8 cellular contexts compared by ENCODE assay signal in the genomic region with DNA sequence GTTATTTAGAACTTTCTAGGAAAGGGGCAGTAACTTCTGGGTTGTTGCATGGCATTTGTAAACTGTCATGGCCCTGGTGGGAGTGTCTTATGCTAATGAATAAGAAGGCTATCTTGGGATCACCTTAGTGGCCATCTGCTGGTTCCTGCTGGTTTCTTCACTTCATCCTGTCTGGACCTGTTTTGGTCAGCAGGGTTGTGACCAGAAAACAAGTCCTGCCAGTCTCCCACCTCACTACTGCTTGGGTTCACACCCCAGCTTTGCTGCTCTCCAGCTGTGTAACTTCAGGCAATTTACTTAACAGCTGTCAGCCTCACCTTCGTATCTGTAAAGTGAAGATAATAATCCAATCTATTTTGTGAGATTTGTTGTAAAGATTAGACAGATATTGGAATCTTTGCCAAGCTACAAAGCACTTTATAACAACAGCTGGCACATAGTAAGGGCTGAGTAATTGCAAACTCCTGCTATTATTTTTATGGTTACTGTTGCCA.
A peak's percentile ranks its signal among the peaks of the same experiment; 100 is the strongest.
DNase-seq lines count a peak whose midpoint lies in the region; ATAC-seq, FAIRE-seq and TF ChIP-seq lines count a peak whose summit lies in the region.
"Not testable (repeated sequence)": the region's sequence is repeated elsewhere in the genome, so short reads cannot be mapped to it uniquely, and the experiment has no call there.

No MANE protein-coding gene starts in this region.

- not testable (repeated sequence) for H3K27ac Mint-ChIP-seq in H9
- H3K27ac Mint-ChIP-seq in glutamatergic neuron (ENCODE audit: unreplicated experiment), result peak overlapping the region; percentile 68

- not testable (repeated sequence) for H3K4ac ChIP-seq in H9 (ENCODE audit: low read depth, low read length); trophoblast cell (ENCODE audit: low read depth, low read length)

- not testable (repeated sequence) for H2AFZ ChIP-seq in H9 (ENCODE audit: low read length); trophoblast cell (ENCODE audit: insufficient read depth, low read length, poor library complexity)

- no CpG with 5 or more reads among the region's 1 CpG for WGBS in H9 (ENCODE audit: extremely low coverage, insufficient read length, low lambda C conversion rate)
- WGBS in trophoblast cell (ENCODE audit: extremely low coverage, insufficient coverage, insufficient read length), result no CpG with 5 or more reads among the region's 1 CpG

- not testable (repeated sequence) for H4K91ac ChIP-seq in H9 (ENCODE audit: insufficient read length, low read depth, low read length); trophoblast cell (ENCODE audit: low read depth, low read length)

- H3K14ac ChIP-seq in H9 (ENCODE audit: insufficient read depth, low read length); trophoblast cell (ENCODE audit: low read length): not testable (repeated sequence)

- H3K4me2 ChIP-seq in H9 (ENCODE audit: insufficient read depth, insufficient read length, low read length); trophoblast cell (ENCODE audit: low read length): not testable (repeated sequence)

- H2BK20ac ChIP-seq in H9 (ENCODE audit: low read depth, low read length, poor library complexity, severe bottlenecking), result not testable (repeated sequence)

- DNase-seq in COR-L47 (lab: John Stamatoyannopoulos, UW), result peak; percentile 73
- DNase-seq in H9, result peak; percentile 36
- peak; percentile 2 to 61 for DNase-seq in NCI-H2081 (lab: John Stamatoyannopoulos, UW)
- DNase-seq in NCI-H774 (lab: John Stamatoyannopoulos, UW), result peak; percentile 13
- DNase-seq in RWPE2 (ENCODE audit: low spot score); glutamatergic neuron: not testable (repeated sequence)
- peak; percentile 54 for DNase-seq in bronchial epithelial cell (ENCODE audit: low read depth)
- DNase-seq in trophoblast cell, result peak; percentile 48 to 49

- not testable (repeated sequence) for H3K27me3 ChIP-seq in H9 (ENCODE audit: insufficient read depth, low read length); RWPE2 (ENCODE audit: insufficient read depth, poor library complexity, severe bottlenecking); bronchial epithelial cell (ENCODE audit: control insufficient read depth, insufficient read depth, low read length); trophoblast cell (ENCODE audit: insufficient read depth, low read length)

- not testable (repeated sequence) for H3K56ac ChIP-seq in H9 (ENCODE audit: insufficient read length, low read depth, low read length)

- TF ChIP-seq CTCF in H9 (conservative IDR thresholded peaks at IDR 0.05); RWPE2 (IDR thresholded peaks at IDR 0.05; ENCODE audit: poor library complexity, severe bottlenecking); bronchial epithelial cell (IDR thresholded peaks at IDR 0.05; ENCODE audit: insufficient read depth, low read length, severe bottlenecking); glutamatergic neuron (IDR thresholded peaks at IDR 0.05; ENCODE audit: partially characterized antibody, unreplicated experiment): not testable (repeated sequence)

- H2BK5ac ChIP-seq in H9 (ENCODE audit: insufficient read length, low read length); trophoblast cell (ENCODE audit: low read depth, low read length, poor library complexity): not testable (repeated sequence)

- H4K12ac ChIP-seq in trophoblast cell (ENCODE audit: low read depth, low read length), result not testable (repeated sequence)

- H3K36me3 ChIP-seq in RWPE2 (ENCODE audit: low read depth); bronchial epithelial cell (ENCODE audit: control insufficient read depth, insufficient read depth, low read length); trophoblast cell (ENCODE audit: control insufficient read depth in 1 of 2, insufficient read depth in 2 of 2, low read length in 2 of 2): not testable (repeated sequence)

- not testable (repeated sequence) for H3K27ac ChIP-seq in H9 (ENCODE audit: insufficient read length, low read depth, low read length); RWPE2 (ENCODE audit: poor library complexity, severe bottlenecking); trophoblast cell (ENCODE audit: low read depth, low read length)

- not testable (repeated sequence) for H3K9me3 Mint-ChIP-seq in H9; glutamatergic neuron (ENCODE audit: unreplicated experiment)

- not testable (repeated sequence) for H3K9ac ChIP-seq in H9 (ENCODE audit: extremely low read depth, insufficient read length, low read length); trophoblast cell (ENCODE audit: low read length)

- not testable (repeated sequence) for H3K9me3 ChIP-seq in H9 (ENCODE audit: control insufficient read depth, low read depth, low read length); RWPE2 (ENCODE audit: severe bottlenecking); trophoblast cell (ENCODE audit: insufficient read depth, low read depth, low read length)

- not testable (repeated sequence) for H2BK12ac ChIP-seq in H9 (ENCODE audit: insufficient read length, low read depth, low read length); trophoblast cell (ENCODE audit: low read length)

- not testable (repeated sequence) for H3K4me1 ChIP-seq in H9 (ENCODE audit: insufficient read depth, low read length); trophoblast cell (ENCODE audit: control insufficient read depth in 1 of 2, insufficient read depth in 2 of 2, low read length in 2 of 2)
- H3K4me1 ChIP-seq in RWPE2 (ENCODE audit: insufficient read depth, poor library complexity, severe bottlenecking), result peaks cover 16% of the 10 kb centered on the region

- not testable (repeated sequence) for H3K4me1 Mint-ChIP-seq in H9; glutamatergic neuron (ENCODE audit: low read depth, unreplicated experiment)

- FAIRE-seq in bronchial epithelial cell (lab: Jason Lieb, UNC), result not testable (repeated sequence)

- not testable (repeated sequence) for H3K4me3 Mint-ChIP-seq in H9; glutamatergic neuron (ENCODE audit: unreplicated experiment)

- not testable (repeated sequence) for H3K27me3 Mint-ChIP-seq in H9 (ENCODE audit: low read depth); glutamatergic neuron (ENCODE audit: unreplicated experiment)

- not testable (repeated sequence) for H2BK120ac ChIP-seq in H9 (ENCODE audit: low read depth, low read length, poor library complexity, severe bottlenecking); trophoblast cell (ENCODE audit: insufficient read depth, low read length, poor library complexity)

- ATAC-seq in RWPE2 (ENCODE audit: low read depth), result peak; percentile 72

- H4K5ac ChIP-seq in H9 (ENCODE audit: insufficient read length, low read depth, low read length), result not testable (repeated sequence)

- H3T11ph ChIP-seq in H9 (ENCODE audit: low read length), result not testable (repeated sequence)

- not testable (repeated sequence) for H3K36me3 Mint-ChIP-seq in H9 (ENCODE audit: insufficient read depth in 1 of 3, low read depth in 3 of 3); glutamatergic neuron (ENCODE audit: unreplicated experiment)

- not testable (repeated sequence) for H4K20me1 ChIP-seq in H9 (ENCODE audit: control insufficient read depth, insufficient read depth, insufficient read length)

- H3K18ac ChIP-seq in H9 (ENCODE audit: insufficient read length, low read depth, low read length); trophoblast cell (ENCODE audit: low read length): not testable (repeated sequence)

- H3K4me3 ChIP-seq in RWPE2 (ENCODE audit: severe bottlenecking); bronchial epithelial cell (ENCODE audit: low read depth, low read length); trophoblast cell (ENCODE audit: low read depth, low read length): not testable (repeated sequence)

- H3K23me2 ChIP-seq in H9 (ENCODE audit: insufficient read length, low read depth, low read length, poor library complexity, severe bottlenecking), result not testable (repeated sequence)

- H3K23ac ChIP-seq in H9 (ENCODE audit: insufficient read length, low read depth, low read length); trophoblast cell (ENCODE audit: low read length): not testable (repeated sequence)

- not testable (repeated sequence) for H4K8ac ChIP-seq in H9 (replicated peaks; ENCODE audit: insufficient read length, low read depth, low read length); trophoblast cell (ENCODE audit: low read depth, low read length)

- not testable (repeated sequence) for H3K79me2 ChIP-seq in H9 (ENCODE audit: insufficient read depth, low read length); trophoblast cell (ENCODE audit: control insufficient read depth, insufficient read depth, low read length, poor library complexity)

- not testable (repeated sequence) for H2BK15ac ChIP-seq in H9 (ENCODE audit: low read depth, low read length)

- H3K79me1 ChIP-seq in H9 (ENCODE audit: insufficient read depth, low read depth, low read length, poor library complexity, severe bottlenecking); trophoblast cell (ENCODE audit: low read length): not testable (repeated sequence)

- not testable (repeated sequence) for H2AK5ac ChIP-seq in H9 (ENCODE audit: insufficient read length, low read length); trophoblast cell (ENCODE audit: low read length)
